In the genomic region with DNA sequence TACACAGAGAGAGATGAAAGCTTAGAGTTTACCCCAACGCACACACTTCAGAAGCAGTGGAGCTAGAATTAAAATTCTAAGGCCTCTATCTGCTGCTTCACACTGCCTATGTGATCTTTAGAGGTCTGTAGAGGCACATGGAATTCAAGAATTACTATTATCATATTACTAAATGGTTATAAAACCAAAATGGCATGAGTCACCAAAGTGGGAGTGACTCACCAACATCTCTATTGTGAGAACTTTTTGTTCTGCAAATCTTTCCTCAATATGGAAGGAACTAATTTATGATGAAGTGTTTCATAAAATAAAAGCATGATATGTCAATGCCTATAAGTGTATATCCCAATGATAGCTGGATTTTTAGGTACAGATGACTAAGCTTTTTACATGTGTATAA, we compare ENCODE assay signal across 11 cellular contexts. TPM values are rescaled to one million over a fixed set of nuclear protein-coding genes. Genes with fewer than 3 reads are reported as not detected.
DNase-seq lines count a peak whose midpoint lies in the region; ATAC-seq and TF ChIP-seq lines count a peak whose summit lies in the region.
"Had no signal": no experiment of that assay in that cellular context is flagged by ENCODE, and none has a peak within 500 bp of the region (broad histone marks: within the 10 kb centered on the region; RNA-seq: fewer than 3 reads in every experiment).

No MANE protein-coding gene starts in this region.

- H3K27ac ChIP-seq in HCT116 (ENCODE audit: low read depth, low read length): no peak overlapping the region; the same call in 1 of the 2 replicates
- H3K27ac ChIP-seq: cardiac muscle cell, neural progenitor cell had no signal

- no peak overlapping the region for H3K4me3 Mint-ChIP-seq in activated T-helper 17 cell treated with anti-CD3 and anti-CD28 coated beads, Interleukin-2, amount 50 U/mL, for 72 hours
- no peak overlapping the region for H3K4me3 Mint-ChIP-seq in natural killer cell
- H3K4me3 Mint-ChIP-seq: neural progenitor cell had no signal

- no peaks in the 10 kb centered on the region for H3K36me3 Mint-ChIP-seq in activated T-helper 17 cell treated with anti-CD3 and anti-CD28 coated beads, Interleukin-2, amount 50 U/mL, for 72 hours (ENCODE audit: low read depth)
- no peaks in the 10 kb centered on the region for H3K36me3 Mint-ChIP-seq in natural killer cell
- H3K36me3 Mint-ChIP-seq: neural progenitor cell had no signal

- no peak overlapping the region for H3K27ac Mint-ChIP-seq in activated T-helper 17 cell treated with anti-CD3 and anti-CD28 coated beads, Interleukin-2, amount 50 U/mL, for 72 hours
- no peak overlapping the region for H3K27ac Mint-ChIP-seq in natural killer cell
- H3K27ac Mint-ChIP-seq: neural progenitor cell had no signal

- H3K9ac ChIP-seq in HCT116 (ENCODE audit: low read length): no peak overlapping the region
- H3K9ac ChIP-seq: neural progenitor cell had no signal

- H3K79me2 ChIP-seq in HCT116 (ENCODE audit: insufficient read depth, low read length): no peaks in the 10 kb centered on the region

- TF ChIP-seq POLR2A in HCT116 (IDR thresholded peaks at IDR 0.05; ENCODE audit: borderline replicate concordance, extremely low read depth, insufficient read depth, insufficient read length): no peak

- intact Hi-C loops in HCT116 (cut with micrococcal nuclease) (no loop called here), natural killer cell (cut with micrococcal nuclease) (no loop called here)

- peaks cover 5% of the 10 kb centered on the region for H3K9me3 Mint-ChIP-seq in activated T-helper 17 cell treated with anti-CD3 and anti-CD28 coated beads, Interleukin-2, amount 50 U/mL, for 72 hours
- no peaks in the 10 kb centered on the region for H3K9me3 Mint-ChIP-seq in natural killer cell
- H3K9me3 Mint-ChIP-seq: neural progenitor cell had no signal

- H3K4me1 Mint-ChIP-seq in activated T-helper 17 cell treated with anti-CD3 and anti-CD28 coated beads, Interleukin-2, amount 50 U/mL, for 72 hours: no peaks in the 10 kb centered on the region
- H3K4me1 Mint-ChIP-seq in natural killer cell: no peaks in the 10 kb centered on the region
- H3K4me1 Mint-ChIP-seq: neural progenitor cell had no signal

- CTCF ChIA-PET in HCT116 (lab: Charles Lee): interaction anchor here (1.0 kb wide), 1 partner anchor 114 kb away, joined by 3 read pairs; no protein-coding TSS in a partner anchor

- no peak for TF ChIP-seq RAD21 in HCT116 (IDR thresholded peaks at IDR 0.05; ENCODE audit: low read depth)

- peaks cover 14 to 23% of the 10 kb centered on the region in 2 experiments for H3K4me1 ChIP-seq in HCT116 (ENCODE audit: control insufficient read depth in 1 of 2, insufficient read depth in 2 of 2, low read length in 2 of 2)
- H3K4me1 ChIP-seq: neural progenitor cell had no signal

- ATAC-seq in HCT116 (peak; percentile 54), natural killer cell (no peak), GM21737 (IDR thresholded peaks at IDR 0.05; ENCODE audit: unreplicated experiment) (no peak), HG03045 (IDR thresholded peaks at IDR 0.05; ENCODE audit: unreplicated experiment) (no peak), GM21526 (IDR thresholded peaks at IDR 0.05; ENCODE audit: low FRiP score, unreplicated experiment) (no peak)
- ATAC-seq in activated T-helper 17 cell treated with anti-CD3 and anti-CD28 coated beads, Interleukin-2, amount 50 U/mL, for 72 hours (replicated peaks): peak; percentile 55

- H3K36me3 ChIP-seq in HCT116 (ENCODE audit: control insufficient read depth in 1 of 2, insufficient read depth in 2 of 2, low read length in 2 of 2): no peaks in the 10 kb centered on the region
- H3K36me3 ChIP-seq: cardiac muscle cell, neural progenitor cell had no signal

- TF ChIP-seq CTCF in AG10803 (conservative IDR thresholded peaks at IDR 0.05; ENCODE audit: low read length) (no peak), HCT116 (IDR thresholded peaks at IDR 0.05 in 2 of 3, conservative IDR thresholded peaks at IDR 0.05 in 1 of 3; ENCODE audit: borderline replicate concordance in 1 of 3, insufficient read depth in 1 of 3, low read depth in 2 of 3, low read length in 2 of 3) (no peak), natural killer cell (IDR thresholded peaks at IDR 0.05) (no peak)

- DNase-seq in AG10803 (ENCODE audit: low read depth): peak; percentile 74
- DNase-seq in HCT116 (ENCODE audit: low read depth, low spot score): no peak
- peak; percentile 86 for DNase-seq in iris pigment epithelial cell (ENCODE audit: low read depth)
- no peak for DNase-seq in natural killer cell
- DNase-seq: activated CD4-positive, alpha-beta T cell treated with anti-CD3 and anti-CD28 coated beads for 1 hour had no signal

- H3K9me3 ChIP-seq in HCT116 (ENCODE audit: control insufficient read depth in 1 of 2, insufficient read depth in 1 of 2, low read depth in 1 of 2, low read length in 2 of 2): no peaks in the 10 kb centered on the region

- H3K4me3 ChIP-seq in AG10803 (ENCODE audit: low read length) (no peak overlapping the region), HCT116 (replicated peaks in 1 of 2; ENCODE audit: low read depth in 1 of 2, low read length in 2 of 2) (no peak overlapping the region)
- H3K4me3 ChIP-seq: cardiac muscle cell, neural progenitor cell had no signal

- H3K27me3 Mint-ChIP-seq in activated T-helper 17 cell treated with anti-CD3 and anti-CD28 coated beads, Interleukin-2, amount 50 U/mL, for 72 hours: no peaks in the 10 kb centered on the region
- H3K27me3 Mint-ChIP-seq in natural killer cell (ENCODE audit: low read depth in 2 of 2): no peaks in the 10 kb centered on the region

- peak overlapping the region; percentile 58 for H2AFZ ChIP-seq in HCT116 (ENCODE audit: low read depth, low read length, poor library complexity, severe bottlenecking)
- H2AFZ ChIP-seq: neural progenitor cell had no signal

- no peaks in the 10 kb centered on the region for H3K27me3 ChIP-seq in HCT116 (ENCODE audit: insufficient read depth, low read length)
- H3K27me3 ChIP-seq: neural progenitor cell had no signal

- H4K20me1 ChIP-seq in HCT116 (ENCODE audit: insufficient read depth): no peaks in the 10 kb centered on the region

- H3K9me2 ChIP-seq in HCT116 (ENCODE audit: insufficient read depth): no peaks in the 10 kb centered on the region

- POLR2A ChIA-PET in HCT116 (lab: Charles Lee): interaction anchor here (1.3 kb wide), 1 partner anchor 36 kb away, joined by 4 read pairs; no protein-coding TSS in a partner anchor

- H3K4me2 ChIP-seq in HCT116 (ENCODE audit: low read length): peak overlapping the region; percentile 15; the same call in 1 of the 2 replicates
- H3K4me2 ChIP-seq: neural progenitor cell had no signal

- RAD21 ChIA-PET in HCT116 (lab: Charles Lee; ENCODE audit: low non-redundant PET in 1 of 2, low total read pairs in 2 of 2, uncharacterized antibody in 2 of 2, unreplicated experiment in 2 of 2): interaction anchor here in 1 of 2 experiments (0.5 kb wide), 1 partner anchor 557 kb away, joined by 3 read pairs; no protein-coding TSS in a partner anchor

- no TSS peak for BruUV-seq in HCT116 (replicated peaks; lab: Mats Ljungman, UMichigan)

TF ChIP-seq in HCT116, 20 proteins besides CTCF, POLR2A, EP300 and RAD21:
- TF ChIP-seq, protein P1, sequence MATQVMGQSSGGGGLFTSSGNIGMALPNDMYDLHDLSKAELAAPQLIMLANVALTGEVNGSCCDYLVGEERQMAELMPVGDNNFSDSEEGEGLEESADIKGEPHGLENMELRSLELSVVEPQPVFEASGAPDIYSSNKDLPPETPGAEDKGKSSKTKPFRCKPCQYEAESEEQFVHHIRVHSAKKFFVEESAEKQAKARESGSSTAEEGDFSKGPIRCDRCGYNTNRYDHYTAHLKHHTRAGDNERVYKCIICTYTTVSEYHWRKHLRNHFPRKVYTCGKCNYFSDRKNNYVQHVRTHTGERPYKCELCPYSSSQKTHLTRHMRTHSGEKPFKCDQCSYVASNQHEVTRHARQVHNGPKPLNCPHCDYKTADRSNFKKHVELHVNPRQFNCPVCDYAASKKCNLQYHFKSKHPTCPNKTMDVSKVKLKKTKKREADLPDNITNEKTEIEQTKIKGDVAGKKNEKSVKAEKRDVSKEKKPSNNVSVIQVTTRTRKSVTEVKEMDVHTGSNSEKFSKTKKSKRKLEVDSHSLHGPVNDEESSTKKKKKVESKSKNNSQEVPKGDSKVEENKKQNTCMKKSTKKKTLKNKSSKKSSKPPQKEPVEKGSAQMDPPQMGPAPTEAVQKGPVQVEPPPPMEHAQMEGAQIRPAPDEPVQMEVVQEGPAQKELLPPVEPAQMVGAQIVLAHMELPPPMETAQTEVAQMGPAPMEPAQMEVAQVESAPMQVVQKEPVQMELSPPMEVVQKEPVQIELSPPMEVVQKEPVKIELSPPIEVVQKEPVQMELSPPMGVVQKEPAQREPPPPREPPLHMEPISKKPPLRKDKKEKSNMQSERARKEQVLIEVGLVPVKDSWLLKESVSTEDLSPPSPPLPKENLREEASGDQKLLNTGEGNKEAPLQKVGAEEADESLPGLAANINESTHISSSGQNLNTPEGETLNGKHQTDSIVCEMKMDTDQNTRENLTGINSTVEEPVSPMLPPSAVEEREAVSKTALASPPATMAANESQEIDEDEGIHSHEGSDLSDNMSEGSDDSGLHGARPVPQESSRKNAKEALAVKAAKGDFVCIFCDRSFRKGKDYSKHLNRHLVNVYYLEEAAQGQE (IDR thresholded peaks at IDR 0.05; ENCODE audit: low read depth): no peak
- TF ChIP-seq CBX3 (IDR thresholded peaks at IDR 0.05; ENCODE audit: low read depth) (peak; percentile 9; the same call in 1 of the 2 replicates), SP1 (IDR thresholded peaks at IDR 0.05; ENCODE audit: low read depth) (peak; percentile 36; the same call in 1 of the 2 replicates), JUND (IDR thresholded peaks at IDR 0.05) (peak; percentile 74), MAX (IDR thresholded peaks at IDR 0.05) (no peak), CEBPB (IDR thresholded peaks at IDR 0.05; ENCODE audit: low read depth) (no peak; the same call in 1 of the 2 replicates), FOSL1 (IDR thresholded peaks at IDR 0.05; ENCODE audit: low read depth) (peak; percentile 82)

RNA-seq across cellular contexts. Expression of gene TMEM244, which starts 28.5 kb away (rescaled TPM):
- total RNA-seq in HCT116 (2021; ENCODE audit: unreplicated experiment) (not detected), natural killer cell (not detected)
- polyA plus RNA-seq in HCT116 (2012): not detected in 2 replicates
- total RNA-seq in activated T-helper 17 cell treated with anti-CD3 and anti-CD28 coated beads, Interleukin-2, amount 50 U/mL, for 72 hours: not detected
- total RNA-seq: cardiac muscle cell had no signal
- polyA plus RNA-seq: cardiac muscle cell had no signal

Comparison
In these comparisons a context has a peak if more than half of its experiments do, and no peak if none do; other contexts are left out.
1. DNase-seq: peak in AG10803 (single experiment) and iris pigment epithelial cell (single experiment); none in HCT116 (single experiment) and natural killer cell (single experiment).
2. ATAC-seq: peak in HCT116 (single experiment) and activated T-helper 17 cell treated with anti-CD3 and anti-CD28 coated beads, Interleukin-2, amount 50 U/mL, for 72 hours (single experiment); none in natural killer cell (0 of 3), GM21737 (single experiment), HG03045 (single experiment) and GM21526 (single experiment).